ENCODE assay signal across 1 cellular context in genomic region chr9:128324401-128324800, GRCh38.
TF ChIP-seq lines count a peak whose summit lies in the region.

No MANE protein-coding gene starts in this region.

TF ChIP-seq in WTC11, 78 proteins besides CTCF, POLR2A, EP300 and RAD21 (continued from another document):
- no peak for TF ChIP-seq E2F1 (CRISPR knock-in tag; IDR thresholded peaks at IDR 0.05)
